Comparison of ENCODE assay signal across 9 cellular contexts in the genomic region with DNA sequence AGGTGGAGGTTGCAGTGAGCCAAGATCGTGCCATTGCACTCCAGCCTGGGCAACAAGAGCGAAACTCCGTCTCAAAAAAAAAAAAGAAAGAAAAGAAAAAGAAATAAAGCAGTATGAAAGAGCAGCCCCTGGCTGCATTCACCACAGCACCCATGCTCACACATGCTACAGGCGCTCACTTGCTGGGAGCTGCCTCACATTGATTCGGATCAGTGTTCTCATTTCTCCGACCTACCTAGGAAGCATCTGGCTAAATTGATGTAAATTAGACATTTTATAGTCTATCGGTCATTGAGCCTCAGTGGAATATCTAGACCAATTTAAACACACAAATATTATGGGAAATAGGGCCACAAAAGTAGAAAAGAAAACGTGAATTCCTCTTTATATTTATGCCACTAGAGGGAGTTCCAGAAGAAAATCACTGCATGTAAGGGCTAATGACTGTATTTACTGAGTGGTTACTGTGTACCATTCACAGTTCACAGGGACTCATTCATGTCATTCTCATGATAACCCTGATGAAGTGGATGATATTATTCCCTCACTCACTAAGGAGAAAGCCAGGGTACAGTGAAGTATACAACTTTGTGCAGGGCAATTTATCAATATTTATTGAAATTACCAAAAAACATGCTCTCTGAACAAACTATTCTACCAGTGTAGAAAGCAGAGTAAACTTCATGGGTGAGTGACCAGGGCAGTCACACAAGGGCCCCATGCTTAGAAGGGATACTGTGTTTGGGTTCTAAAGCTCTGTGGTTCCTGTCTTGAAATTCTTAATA. TPM values are rescaled to one million over a fixed set of nuclear protein-coding genes. Genes with fewer than 3 reads are reported as not detected.
DNase-seq lines count a peak whose midpoint lies in the region; ATAC-seq and TF ChIP-seq lines count a peak whose summit lies in the region.
"Had no signal": no experiment of that assay in that cellular context is flagged by ENCODE, and none has a peak within 500 bp of the region (broad histone marks: within the 10 kb centered on the region; RNA-seq: fewer than 3 reads in every experiment).

No MANE protein-coding gene starts in this region.

- H3K4me2 ChIP-seq in mesenchymal stem cell (ENCODE audit: low read length, poor library complexity, severe bottlenecking): no peak overlapping the region

- H3K23ac ChIP-seq in mesenchymal stem cell (ENCODE audit: low read length in 2 of 2): no peak overlapping the region

- H3K4ac ChIP-seq in mesenchymal stem cell (ENCODE audit: low read depth in 1 of 2, low read length in 2 of 2): no peak overlapping the region

- no peak overlapping the region for H3K27ac ChIP-seq in mesenchymal stem cell (ENCODE audit: low read length, poor library complexity, severe bottlenecking)

- H3K9me3 ChIP-seq in mesenchymal stem cell (ENCODE audit: control insufficient read depth, low read length): no peaks in the 10 kb centered on the region

- H2BK15ac ChIP-seq in mesenchymal stem cell (ENCODE audit: low read depth, poor library complexity, severe bottlenecking): no peak overlapping the region

- in situ Hi-C loops in astrocyte of the spinal cord (cut with HindIII; ENCODE audit: low sequenced_read_pairs): no loop called here

- peak; percentile 68 for TF ChIP-seq CTCF in astrocyte of the spinal cord (IDR thresholded peaks at IDR 0.05; ENCODE audit: low read depth, low read length)

- peaks cover 8% of the 10 kb centered on the region for H3K4me1 ChIP-seq in mesenchymal stem cell (ENCODE audit: control insufficient read depth, insufficient read depth, low read depth, low read length)

- no CpG with 5 or more reads among the region's 8 CpGs for WGBS in mesenchymal stem cell

- no peak overlapping the region for H3K14ac ChIP-seq in mesenchymal stem cell (ENCODE audit: low read length in 2 of 2)

- no peak overlapping the region for H3K18ac ChIP-seq in mesenchymal stem cell (ENCODE audit: low read depth in 1 of 2, low read length in 2 of 2)

- no peaks in the 10 kb centered on the region for H3K36me3 ChIP-seq in mesenchymal stem cell (ENCODE audit: control insufficient read depth in 1 of 2, insufficient read depth in 2 of 2, low read depth in 1 of 2, low read length in 2 of 2)

- H3K4me3 ChIP-seq in astrocyte of the spinal cord (ENCODE audit: low read depth, low read length) (no peak overlapping the region), mesenchymal stem cell (ENCODE audit: insufficient read depth in 1 of 2, low read depth in 1 of 2, low read length in 2 of 2) (no peak overlapping the region)

- peaks cover 13 to 25% of the 10 kb centered on the region in 2 experiments for H3K27me3 ChIP-seq in mesenchymal stem cell (ENCODE audit: control insufficient read depth in 1 of 2, insufficient read depth in 1 of 2, low read length in 2 of 2)

- H2AFZ ChIP-seq in mesenchymal stem cell (ENCODE audit: low read depth, low read length): no peak overlapping the region

- no peak overlapping the region for H2BK5ac ChIP-seq in mesenchymal stem cell (ENCODE audit: low read depth, low read length, poor library complexity, severe bottlenecking)

- H4K8ac ChIP-seq in mesenchymal stem cell (ENCODE audit: low read length): no peak overlapping the region

- DNase-seq in NCI-H2171 treated with DMSO at 0.1 percent for 48 hours (lab: John Stamatoyannopoulos, UW) (peak; percentile 37), NCI-H2171 (lab: John Stamatoyannopoulos, UW) (no peak), NCI-H146 treated with DMSO at 0.1 percent for 48 hours (lab: John Stamatoyannopoulos, UW; ENCODE audit: unreplicated experiment) (peak; percentile 59), astrocyte of the spinal cord (ENCODE audit: low read depth, low spot score) (peak; percentile 45), mesenchymal stem cell (peak; percentile 57), putamen (ENCODE audit: low spot score) (no peak)
- no peak for DNase-seq in activated CD8-positive, alpha-beta memory T cell treated with anti-CD3 and anti-CD28 coated beads, Interleukin-2, amount 50 U/mL, for 4 hours

- H4K91ac ChIP-seq in mesenchymal stem cell (ENCODE audit: low read length): no peak overlapping the region

- H2BK120ac ChIP-seq in mesenchymal stem cell (ENCODE audit: low read depth, low read length): no peak overlapping the region

- no peaks in the 10 kb centered on the region for H3K79me1 ChIP-seq in mesenchymal stem cell (replicated peaks; ENCODE audit: low read length, poor library complexity, severe bottlenecking)

- no peak overlapping the region for H2BK12ac ChIP-seq in mesenchymal stem cell (ENCODE audit: low read length in 2 of 2)

- ATAC-seq in GM21360 (IDR thresholded peaks at IDR 0.05; ENCODE audit: unreplicated experiment): no peak

- H2AK5ac ChIP-seq in mesenchymal stem cell (ENCODE audit: low read length, severe bottlenecking): no peak overlapping the region

- H3K9ac ChIP-seq in mesenchymal stem cell (ENCODE audit: low read length): no peak overlapping the region

RNA-seq across cellular contexts. Expression of a gene that starts 5.3 kb away (rescaled TPM):
- polyA plus RNA-seq in mesenchymal stem cell (2013, experiment 1 of 2): not detected
- polyA plus RNA-seq in mesenchymal stem cell (2013, experiment 2 of 2): not detected
- polyA plus RNA-seq: CD8-positive, alpha-beta memory T cell had no signal

RNA-seq across cellular contexts. Expression of a gene that starts 18.6 kb away (rescaled TPM):
- 23.2 TPM for polyA plus RNA-seq in mesenchymal stem cell (2013, experiment 1 of 2)
- 20.8 TPM for polyA plus RNA-seq in mesenchymal stem cell (2013, experiment 2 of 2)

RNA-seq across cellular contexts. Expression of a gene that starts 29.3 kb away (rescaled TPM):
- not detected for polyA plus RNA-seq in mesenchymal stem cell (2013, experiment 1 of 2)
- polyA plus RNA-seq in mesenchymal stem cell (2013, experiment 2 of 2): not detected

Comparison
In these comparisons a context has a peak if more than half of its experiments do, and no peak if none do; other contexts are left out.
1. DNase-seq: peak in NCI-H2171 treated with DMSO at 0.1 percent for 48 hours (single experiment), NCI-H146 treated with DMSO at 0.1 percent for 48 hours (single experiment), astrocyte of the spinal cord (single experiment) and mesenchymal stem cell (single experiment); none in NCI-H2171 (single experiment), putamen (single experiment) and activated CD8-positive, alpha-beta memory T cell treated with anti-CD3 and anti-CD28 coated beads, Interleukin-2, amount 50 U/mL, for 4 hours (single experiment).